14 cellular contexts compared by ENCODE assay signal in the genomic region with DNA sequence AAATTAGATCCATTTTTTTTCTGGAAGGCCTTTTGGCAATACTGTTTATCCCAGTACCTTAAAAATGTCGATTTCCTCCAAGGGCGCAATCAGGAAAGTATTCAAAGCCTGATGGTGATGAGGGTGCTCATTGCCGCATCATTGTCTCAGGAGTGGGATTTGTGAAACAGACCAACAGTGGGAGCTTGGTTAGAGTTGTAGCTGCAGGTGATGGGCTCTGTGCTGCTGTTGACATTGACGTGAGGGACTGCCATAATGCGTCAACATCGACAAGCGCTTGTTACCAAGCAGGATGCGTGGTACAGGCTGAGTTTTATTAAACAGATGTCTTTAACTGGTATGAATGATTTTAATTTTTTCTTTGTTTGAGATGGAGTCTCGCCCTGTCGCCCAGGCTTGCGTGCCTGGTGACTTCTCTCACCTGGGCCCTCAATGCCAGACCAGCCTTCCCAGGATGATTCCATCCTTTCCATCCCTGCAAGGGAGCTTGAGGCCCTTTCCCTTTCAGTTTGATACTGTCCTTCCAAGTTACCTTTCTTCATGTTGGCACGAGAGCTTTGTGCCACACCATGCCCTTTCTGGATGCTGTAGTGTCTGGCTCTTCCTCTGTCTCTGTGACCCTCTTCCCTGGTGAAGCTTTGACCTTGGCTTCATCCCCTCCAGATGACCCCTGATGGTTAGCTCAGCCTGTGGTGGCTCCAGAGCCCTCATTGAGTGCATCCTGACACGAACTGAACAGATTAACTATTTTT. TPM values are rescaled to one million over a fixed set of nuclear protein-coding genes. Genes with fewer than 3 reads are reported as not detected.
DNase-seq lines count a peak whose midpoint lies in the region; ATAC-seq and TF ChIP-seq lines count a peak whose summit lies in the region.
"Had no signal": no experiment of that assay in that cellular context is flagged by ENCODE, and none has a peak within 500 bp of the region (broad histone marks: within the 10 kb centered on the region; RNA-seq: fewer than 3 reads in every experiment).

No MANE protein-coding gene starts in this region.

- peak overlapping the region; percentile 39 for H3K27ac ChIP-seq in A673 (ENCODE audit: low read depth, low read length, poor library complexity, severe bottlenecking)
- H3K27ac ChIP-seq in CD4-positive, CD25-positive, alpha-beta regulatory T cell (ENCODE audit: insufficient read depth, low read length, poor library complexity, severe bottlenecking), result peak overlapping the region; percentile 26
- H3K27ac ChIP-seq: testis had no signal

- H3K9me3 Mint-ChIP-seq in CD4-positive, CD25-positive, alpha-beta regulatory T cell, result peaks cover 0 to 2% (median 0%) of the 10 kb centered on the region in 7 donors
- no peaks in the 10 kb centered on the region for H3K9me3 Mint-ChIP-seq in activated T-helper 2 cell treated with anti-CD3 and anti-CD28 coated beads, Interferon-gamma antibody, Interleukin-2, Interleukin-4, amounts not matched to agents 10 μg/mL and 5 μg/mL and 100 μg/mL, durations not matched to agents 14 hours and 24 hours and 36 hours
- H3K9me3 Mint-ChIP-seq in memory B cell, result no peaks in the 10 kb centered on the region
- H3K9me3 Mint-ChIP-seq: IgD-negative memory B cell had no signal

- peaks cover 21 to 82% (median 59%) of the 10 kb centered on the region in 4 donors for H3K4me1 Mint-ChIP-seq in CD4-positive, CD25-positive, alpha-beta regulatory T cell
- H3K4me1 Mint-ChIP-seq in activated T-helper 2 cell treated with anti-CD3 and anti-CD28 coated beads, Interferon-gamma antibody, Interleukin-2, Interleukin-4, amounts not matched to agents 10 μg/mL and 5 μg/mL and 100 μg/mL, durations not matched to agents 14 hours and 24 hours and 36 hours (ENCODE audit: low read depth), result peaks cover 52% of the 10 kb centered on the region
- H3K4me1 Mint-ChIP-seq in memory B cell, result peaks cover 33% of the 10 kb centered on the region

- no peaks in the 10 kb centered on the region for H3K27me3 ChIP-seq in A673 (replicated peaks; ENCODE audit: insufficient read depth, low read depth, low read length, poor library complexity)
- no peaks in the 10 kb centered on the region for H3K27me3 ChIP-seq in CD4-positive, CD25-positive, alpha-beta regulatory T cell (ENCODE audit: control insufficient read depth, insufficient read depth, low read length)
- H3K27me3 ChIP-seq: testis had no signal

- TF ChIP-seq CTCF in A673 (conservative IDR thresholded peaks at IDR 0.05; ENCODE audit: low read depth, low read length), result no peak

- peaks cover 24% of the 10 kb centered on the region for H3K36me3 Mint-ChIP-seq in CD4-positive, CD25-positive, alpha-beta regulatory T cell
- H3K36me3 Mint-ChIP-seq in activated T-helper 2 cell treated with anti-CD3 and anti-CD28 coated beads, Interferon-gamma antibody, Interleukin-2, Interleukin-4, amounts not matched to agents 10 μg/mL and 5 μg/mL and 100 μg/mL, durations not matched to agents 14 hours and 24 hours and 36 hours (ENCODE audit: low read depth), result peaks cover 63% of the 10 kb centered on the region
- H3K36me3 Mint-ChIP-seq in memory B cell, result peaks cover 18% of the 10 kb centered on the region

- intact Hi-C loops in A673 (cut with micrococcal nuclease; ENCODE audit: unreplicated experiment), result no loop called here
- intact Hi-C loops in activated T-helper 2 cell treated with anti-CD3 and anti-CD28 coated beads, Interferon-gamma antibody, Interleukin-2, Interleukin-4, amounts not matched to agents 10 μg/mL and 5 μg/mL and 100 μg/mL, durations not matched to agents 14 hours and 24 hours and 36 hours (cut with micrococcal nuclease), result no loop called here

- H3K9me3 ChIP-seq in A673 (ENCODE audit: low read depth, low read length, poor library complexity, severe bottlenecking), result no peaks in the 10 kb centered on the region
- H3K9me3 ChIP-seq in CD4-positive, CD25-positive, alpha-beta regulatory T cell (ENCODE audit: control insufficient read depth in 2 of 2, low read length in 2 of 2), result no peaks in the 10 kb centered on the region
- H3K9me3 ChIP-seq: testis had no signal

- peaks cover 6% of the 10 kb centered on the region for H3K36me3 ChIP-seq in A673 (ENCODE audit: insufficient read depth, low read length, poor library complexity, severe bottlenecking)
- H3K36me3 ChIP-seq in CD4-positive, CD25-positive, alpha-beta regulatory T cell (ENCODE audit: control insufficient read depth, insufficient read depth, low read length), result peaks cover 61% of the 10 kb centered on the region

- ATAC-seq in CD4-positive, CD25-positive, alpha-beta regulatory T cell (ENCODE audit: low read depth in 2 of 2), result no peak
- ATAC-seq in memory B cell (ENCODE audit: low read depth) (no peak), HG03280 (IDR thresholded peaks at IDR 0.05; ENCODE audit: unreplicated experiment) (no peak), esophagus mucosa (no peak)

- peak overlapping the region in 3 of 4 donors; percentile 35 to 68 (median 37) for H3K4me3 Mint-ChIP-seq in CD4-positive, CD25-positive, alpha-beta regulatory T cell
- H3K4me3 Mint-ChIP-seq in activated T-helper 2 cell treated with anti-CD3 and anti-CD28 coated beads, Interferon-gamma antibody, Interleukin-2, Interleukin-4, amounts not matched to agents 10 μg/mL and 5 μg/mL and 100 μg/mL, durations not matched to agents 14 hours and 24 hours and 36 hours (ENCODE audit: low read depth), result no peak overlapping the region
- no peak overlapping the region for H3K4me3 Mint-ChIP-seq in memory B cell

- H3K4me1 ChIP-seq in A673 (ENCODE audit: insufficient read depth, low read length, poor library complexity, severe bottlenecking), result peaks cover 34% of the 10 kb centered on the region
- H3K4me1 ChIP-seq in CD4-positive, CD25-positive, alpha-beta regulatory T cell (ENCODE audit: control insufficient read depth, insufficient read depth, low read length, poor library complexity, severe bottlenecking), result peaks cover 68% of the 10 kb centered on the region
- H3K4me1 ChIP-seq: testis had no signal

- H3K27me3 Mint-ChIP-seq in CD4-positive, CD25-positive, alpha-beta regulatory T cell, result no peaks in the 10 kb centered on the region
- H3K27me3 Mint-ChIP-seq in activated T-helper 2 cell treated with anti-CD3 and anti-CD28 coated beads, Interferon-gamma antibody, Interleukin-2, Interleukin-4, amounts not matched to agents 10 μg/mL and 5 μg/mL and 100 μg/mL, durations not matched to agents 14 hours and 24 hours and 36 hours (ENCODE audit: low read depth), result no peaks in the 10 kb centered on the region
- H3K27me3 Mint-ChIP-seq in memory B cell, result no peaks in the 10 kb centered on the region
- H3K27me3 Mint-ChIP-seq: IgD-negative memory B cell had no signal

- POLR2A ChIA-PET in A673 (lab: Charles Lee; ENCODE audit: low non-redundant PET), result interaction anchor here (0.7 kb wide), 1 partner anchor 383 kb away, joined by 3 read pairs; no protein-coding TSS in a partner anchor

- CTCF ChIA-PET in A673 (lab: Charles Lee), result no interaction called here

- H3K4me3 ChIP-seq in A673 (ENCODE audit: low read depth, low read length, poor library complexity, severe bottlenecking), result no peak overlapping the region
- H3K4me3 ChIP-seq in CD4-positive, CD25-positive, alpha-beta regulatory T cell (ENCODE audit: low read depth, low read length), result peak overlapping the region; percentile 19
- H3K4me3 ChIP-seq: testis had no signal

- H3K27ac Mint-ChIP-seq in CD4-positive, CD25-positive, alpha-beta regulatory T cell, result peak overlapping the region; percentile 22 to 86 (median 61)
- H3K27ac Mint-ChIP-seq in activated T-helper 2 cell treated with anti-CD3 and anti-CD28 coated beads, Interferon-gamma antibody, Interleukin-2, Interleukin-4, amounts not matched to agents 10 μg/mL and 5 μg/mL and 100 μg/mL, durations not matched to agents 14 hours and 24 hours and 36 hours, result peak overlapping the region; percentile 82
- peak overlapping the region; percentile 65 for H3K27ac Mint-ChIP-seq in memory B cell

- no peak for DNase-seq in A673 (ENCODE audit: low spot score)
- no peak for DNase-seq in CD4-positive, CD25-positive, alpha-beta regulatory T cell
- DNase-seq in activated T-helper 2 cell treated with anti-CD3 and anti-CD28 coated beads, Interferon-gamma antibody, Interleukin-2, Interleukin-4, amounts not matched to agents 10 μg/mL and 5 μg/mL and 100 μg/mL, durations not matched to agents 14 hours and 24 hours and 36 hours (ENCODE audit: low spot score), result no peak
- no peak for DNase-seq in memory B cell (ENCODE audit: low spot score in 2 of 2)
- no peak for DNase-seq in T-helper 9 cell
- DNase-seq in 8988T, result no peak
- DNase-seq: activated CD4-positive, CD25-positive, alpha-beta regulatory T cell; DMS53; MV-4-11; NCI-H774; testis had no signal

- no TSS peak for BruUV-seq in A673 (replicated peaks; lab: Mats Ljungman, UMichigan)

RNA-seq across cellular contexts. Expression of gene MED15, which starts 10.6 kb away (rescaled TPM):
- 96.2 and 101 TPM in 2 replicates for total RNA-seq in A673 (2021)
- 397 TPM for total RNA-seq in CD4-positive, CD25-positive, alpha-beta regulatory T cell
- polyA plus RNA-seq in CD4-positive, CD25-positive, alpha-beta regulatory T cell, result 10 to 100 TPM; 35.1 to 43.0 (median 38.5) TPM
- 123 and 129 TPM in 2 replicates for total RNA-seq in activated T-helper 2 cell treated with anti-CD3 and anti-CD28 coated beads, Interferon-gamma antibody, Interleukin-2, Interleukin-4, amounts not matched to agents 10 μg/mL and 5 μg/mL and 100 μg/mL, durations not matched to agents 14 hours and 24 hours and 36 hours
- total RNA-seq in esophagus mucosa, result 51.7 TPM

RNA-seq across cellular contexts. Expression of gene KLHL22, which starts 22.4 kb away (rescaled TPM):
- total RNA-seq in A673 (2021), result 36.2 and 46.3 TPM in 2 replicates
- total RNA-seq in CD4-positive, CD25-positive, alpha-beta regulatory T cell, result 55.6 TPM
- polyA plus RNA-seq in CD4-positive, CD25-positive, alpha-beta regulatory T cell, result 10 to 100 TPM; 40.1 to 48.1 (median 42.4) TPM
- 34.0 and 38.0 TPM in 2 replicates for total RNA-seq in activated T-helper 2 cell treated with anti-CD3 and anti-CD28 coated beads, Interferon-gamma antibody, Interleukin-2, Interleukin-4, amounts not matched to agents 10 μg/mL and 5 μg/mL and 100 μg/mL, durations not matched to agents 14 hours and 24 hours and 36 hours
- total RNA-seq in esophagus mucosa, result 5.0 TPM

Comparison
In these comparisons a context has a peak if more than half of its experiments do, and no peak if none do; other contexts are left out.
1. H3K4me3 Mint-ChIP-seq: peak in CD4-positive, CD25-positive, alpha-beta regulatory T cell (3 of 4); none in activated T-helper 2 cell treated with anti-CD3 and anti-CD28 coated beads, Interferon-gamma antibody, Interleukin-2, Interleukin-4, amounts not matched to agents 10 μg/mL and 5 μg/mL and 100 μg/mL, durations not matched to agents 14 hours and 24 hours and 36 hours (single experiment) and memory B cell (single experiment).
2. Peak in every context shown above with its lines, with median percentiles within 50 percentile points of each other: H3K27ac Mint-ChIP-seq.